In genomic region chr14:68974759-68975347, GRCh38 we compare ENCODE assay signal across 13 cellular contexts. TPM values are rescaled to one million over a fixed set of nuclear protein-coding genes. Genes with fewer than 3 reads are reported as not detected.
DNase-seq lines count a peak whose midpoint lies in the region; ATAC-seq, FAIRE-seq and TF ChIP-seq lines count a peak whose summit lies in the region.
"Had no signal": no experiment of that assay in that cellular context is flagged by ENCODE, and none has a peak within 500 bp of the region (broad histone marks: within the 10 kb centered on the region; RNA-seq: fewer than 3 reads in every experiment).

No MANE protein-coding gene starts in this region.

- H3K9me3 ChIP-seq in astrocyte (ENCODE audit: insufficient read depth, low read depth, low read length), result no peaks in the 10 kb centered on the region
- no peaks in the 10 kb centered on the region for H3K9me3 ChIP-seq in keratinocyte (ENCODE audit: control insufficient read depth, low read depth, low read length)
- no peaks in the 10 kb centered on the region for H3K9me3 ChIP-seq in stomach smooth muscle (ENCODE audit: control insufficient read depth in 2 of 2, low read length in 2 of 2)

- H3K4me3 ChIP-seq in astrocyte (ENCODE audit: insufficient read depth, low read depth, low read length) (peak overlapping the region; percentile 89), keratinocyte (ENCODE audit: control insufficient read depth in 2 of 3, extremely low read depth in 1 of 3, insufficient read depth in 2 of 3, low read depth in 1 of 3, low read length in 3 of 3) (peak overlapping the region; percentile 13 to 92 (median 86)), stomach smooth muscle (ENCODE audit: low read length in 2 of 2) (peak overlapping the region; percentile 77 to 96)

- H3K79me2 ChIP-seq in astrocyte (ENCODE audit: insufficient read depth, low read length), result peaks cover 92% of the 10 kb centered on the region
- peaks cover 89% of the 10 kb centered on the region for H3K79me2 ChIP-seq in keratinocyte (ENCODE audit: control insufficient read depth, insufficient read depth, low read length)

- TF ChIP-seq CTCF in HFFc6 (IDR thresholded peaks at IDR 0.05) (no peak), astrocyte (IDR thresholded peaks at IDR 0.05; ENCODE audit: insufficient read depth, low read depth, low read length) (no peak), keratinocyte (optimal IDR thresholded peaks at IDR 0.05 in 1 of 3, IDR thresholded peaks at IDR 0.05 in 1 of 3, conservative IDR thresholded peaks at IDR 0.05 in 1 of 3; ENCODE audit: extremely low read depth in 1 of 3, insufficient read depth in 2 of 3, low read length in 3 of 3) (no peak)

- H3K4me1 ChIP-seq in astrocyte (ENCODE audit: insufficient read depth, low read length) (peaks cover 71% of the 10 kb centered on the region), keratinocyte (ENCODE audit: control insufficient read depth, extremely low read depth, insufficient read depth, low read length) (peaks cover 53% of the 10 kb centered on the region), stomach smooth muscle (ENCODE audit: control insufficient read depth, insufficient read depth, low read length) (peaks cover 75% of the 10 kb centered on the region)

- H3K9me3 Mint-ChIP-seq in HFFc6 (no peaks in the 10 kb centered on the region), astrocyte (ENCODE audit: unreplicated experiment) (no peaks in the 10 kb centered on the region)

- DNase-seq in HFFc6 (no peak), astrocyte (ENCODE audit: low read depth) (no peak), keratinocyte (ENCODE audit: low read depth, low spot score) (no peak), NCI-H1105 (lab: John Stamatoyannopoulos, UW) (no peak)
- DNase-seq in activated CD4-positive, alpha-beta T cell treated with anti-CD3 and anti-CD28 coated beads for 1 hour, result no peak
- DNase-seq: activated CD8-positive, alpha-beta memory T cell treated with anti-CD3 and anti-CD28 coated beads for 24 hours; NCI-H2227 treated with DMSO at 0.1 percent for 48 hours; substantia nigra had no signal

- peak overlapping the region; percentile 99 for H3K9ac ChIP-seq in astrocyte (ENCODE audit: low read length)
- H3K9ac ChIP-seq in keratinocyte (ENCODE audit: control insufficient read depth, extremely low read depth, insufficient read depth, low read length), result peak overlapping the region; percentile 91
- peak overlapping the region; percentile 99 to 100 for H3K9ac ChIP-seq in stomach smooth muscle (ENCODE audit: low read length in 2 of 2)

- H3K36me3 Mint-ChIP-seq in HFFc6 (ENCODE audit: low read depth), result peaks cover 77% of the 10 kb centered on the region
- peaks cover 48% of the 10 kb centered on the region for H3K36me3 Mint-ChIP-seq in astrocyte (ENCODE audit: low read depth, unreplicated experiment)

- H3K4me1 Mint-ChIP-seq in HFFc6 (ENCODE audit: low read depth), result peaks cover 76% of the 10 kb centered on the region
- peaks cover 64% of the 10 kb centered on the region for H3K4me1 Mint-ChIP-seq in astrocyte (ENCODE audit: low read depth, unreplicated experiment)

- H3K27ac Mint-ChIP-seq in HFFc6 (peak overlapping the region; percentile 95), astrocyte (ENCODE audit: unreplicated experiment) (peak overlapping the region; percentile 95)

- peak overlapping the region; percentile 87 for H3K4me3 Mint-ChIP-seq in HFFc6
- H3K4me3 Mint-ChIP-seq in astrocyte (ENCODE audit: unreplicated experiment), result peak overlapping the region; percentile 94

- FAIRE-seq in astrocyte (lab: Jason Lieb, UNC), result no peak
- FAIRE-seq in keratinocyte (lab: Jason Lieb, UNC), result peak; percentile 81

- H3K27me3 ChIP-seq in astrocyte (ENCODE audit: insufficient read depth, low read length), result no peaks in the 10 kb centered on the region
- H3K27me3 ChIP-seq in keratinocyte (ENCODE audit: control insufficient read depth, extremely low read depth, insufficient read depth, low read length), result no peaks in the 10 kb centered on the region
- H3K27me3 ChIP-seq in stomach smooth muscle (ENCODE audit: control insufficient read depth in 1 of 2, insufficient read depth in 2 of 2, low read length in 2 of 2), result no peaks in the 10 kb centered on the region
- H3K27me3 ChIP-seq: heart left ventricle had no signal

- H3K36me3 ChIP-seq in astrocyte (ENCODE audit: insufficient read depth, low read length), result peaks cover 59% of the 10 kb centered on the region
- H3K36me3 ChIP-seq in keratinocyte (ENCODE audit: control insufficient read depth in 2 of 2, extremely low read depth in 1 of 2, insufficient read depth in 2 of 2, low read length in 2 of 2), result peaks cover 30 to 67% of the 10 kb centered on the region in 2 experiments
- H3K36me3 ChIP-seq in stomach smooth muscle (ENCODE audit: control insufficient read depth in 2 of 2, insufficient read depth in 2 of 2, low read length in 2 of 2), result peaks cover 23 to 48% of the 10 kb centered on the region in 2 donors

- dilution Hi-C loops in keratinocyte (cut with MboI; ENCODE audit: extremely low pct_ligation_motif_present, low sequenced_read_pairs), result no loop called here

- no peak overlapping the region for H2AFZ ChIP-seq in astrocyte (ENCODE audit: low read depth, low read length)
- no peak overlapping the region for H2AFZ ChIP-seq in keratinocyte (ENCODE audit: control insufficient read depth, low read length)

- H3K4me2 ChIP-seq in astrocyte (ENCODE audit: low read length), result peak overlapping the region; percentile 94
- peak overlapping the region; percentile 99 for H3K4me2 ChIP-seq in keratinocyte (ENCODE audit: control insufficient read depth, extremely low read depth, insufficient read depth, low read depth, low read length)

- peaks cover 75% of the 10 kb centered on the region for H4K20me1 ChIP-seq in astrocyte (ENCODE audit: insufficient read depth, low read length)
- peaks cover 60% of the 10 kb centered on the region for H4K20me1 ChIP-seq in keratinocyte (ENCODE audit: control insufficient read depth, extremely low read depth, insufficient read depth, low read length)

- H3K9me1 ChIP-seq in keratinocyte (ENCODE audit: control insufficient read depth, extremely low read depth, insufficient read depth, low read length), result peaks cover 12% of the 10 kb centered on the region

- H3K27me3 Mint-ChIP-seq in HFFc6 (ENCODE audit: insufficient read depth) (peaks cover 20% of the 10 kb centered on the region), astrocyte (ENCODE audit: low read depth, unreplicated experiment) (no peaks in the 10 kb centered on the region)

- ATAC-seq in HG02852 (IDR thresholded peaks at IDR 0.05; ENCODE audit: unreplicated experiment) (no peak), GM21360 (IDR thresholded peaks at IDR 0.05; ENCODE audit: unreplicated experiment) (no peak)
- ATAC-seq: heart left ventricle had no signal

- H3K27ac ChIP-seq in astrocyte (ENCODE audit: low read depth, low read length), result peak overlapping the region; percentile 92
- H3K27ac ChIP-seq in keratinocyte (ENCODE audit: control insufficient read depth, insufficient read depth, low read length), result peak overlapping the region; percentile 69
- H3K27ac ChIP-seq in stomach smooth muscle (ENCODE audit: low read length), result peak overlapping the region; percentile 100
- H3K27ac ChIP-seq: HL-60 had no signal

RNA-seq across cellular contexts. Expression of gene ACTN1, which starts 4.2 kb away (rescaled TPM):
- total RNA-seq in HFFc6 (2021; fragmentation: NEBNext Ultra II Directional; extraction: Animal tissue kit (Norgen Biotek cat#: 25700)), result 100 to 1,000 TPM; 749 to 847 (median 825) TPM
- total RNA-seq in astrocyte, result 1,163 and 1,186 TPM in 2 replicates
- polyA plus RNA-seq in keratinocyte, result 394 to 1,027 TPM (median 558 TPM) in 3 replicates
- polyA plus RNA-seq in keratinocyte (2011; ENCODE audit: low read depth), result 195 TPM
- 508 and 647 TPM in 2 replicates for polyA plus RNA-seq in keratinocyte (2011; cell fraction: cytosol; rRNA removed)
- polyA plus RNA-seq in keratinocyte (2011; cell fraction: nucleus; rRNA removed), result 807 and 940 TPM in 2 replicates
- 200 and 858 TPM in 2 replicates for polyA plus RNA-seq in keratinocyte (2012; ENCODE audit: low replicate concordance)
- 613 to 2,215 TPM (median 836 TPM) in 3 replicates for polyA minus RNA-seq in keratinocyte
- 1,064 TPM for polyA minus RNA-seq in keratinocyte (2011; cell fraction: cytosol; rRNA and poly(A)+ RNA removed)
- 724 and 945 TPM in 2 replicates for polyA minus RNA-seq in keratinocyte (2011; cell fraction: nucleus; rRNA and poly(A)+ RNA removed)
